ENCODE assay signal across 1 cellular context in the genomic region with DNA sequence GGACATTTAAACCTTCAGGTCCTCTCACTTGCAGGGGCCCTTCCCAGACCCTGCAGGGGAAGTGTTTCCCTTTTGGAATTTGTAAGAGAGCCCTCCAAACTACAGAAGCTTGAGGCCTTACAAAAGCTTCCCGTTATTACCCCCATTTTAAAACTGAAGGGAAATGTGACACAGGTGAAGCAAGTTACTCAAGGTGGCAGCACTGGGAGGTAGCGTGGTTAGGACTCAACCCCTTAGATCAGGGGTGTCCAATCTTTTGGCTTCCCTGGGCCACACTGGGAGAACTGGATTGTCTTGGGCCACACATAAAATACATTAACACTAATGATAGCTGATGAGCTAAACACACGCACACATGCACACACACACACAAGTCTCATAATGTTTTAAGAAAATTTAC.
A peak's percentile ranks its signal among the peaks of the same experiment; 100 is the strongest.
TF ChIP-seq lines count a peak whose summit lies in the region.

No MANE protein-coding gene starts in this region.

TF ChIP-seq in GM12878, 131 proteins besides CTCF, POLR2A, EP300 and RAD21:
- TF ChIP-seq SMC3 (IDR thresholded peaks at IDR 0.05; ENCODE audit: borderline replicate concordance, low read length) (peak; percentile 32; the same call in 1 of the 2 replicates), RUNX3 (IDR thresholded peaks at IDR 0.05; ENCODE audit: low read length) (peak; percentile 18; the same call in 1 of the 2 replicates)
- TF ChIP-seq, protein P1, sequence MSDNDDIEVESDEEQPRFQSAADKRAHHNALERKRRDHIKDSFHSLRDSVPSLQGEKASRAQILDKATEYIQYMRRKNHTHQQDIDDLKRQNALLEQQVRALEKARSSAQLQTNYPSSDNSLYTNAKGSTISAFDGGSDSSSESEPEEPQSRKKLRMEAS (IDR thresholded peaks at IDR 0.05; ENCODE audit: low read depth, low read length), result no peak
